Comparison of ENCODE assay signal across 8 cellular contexts in the genomic region with DNA sequence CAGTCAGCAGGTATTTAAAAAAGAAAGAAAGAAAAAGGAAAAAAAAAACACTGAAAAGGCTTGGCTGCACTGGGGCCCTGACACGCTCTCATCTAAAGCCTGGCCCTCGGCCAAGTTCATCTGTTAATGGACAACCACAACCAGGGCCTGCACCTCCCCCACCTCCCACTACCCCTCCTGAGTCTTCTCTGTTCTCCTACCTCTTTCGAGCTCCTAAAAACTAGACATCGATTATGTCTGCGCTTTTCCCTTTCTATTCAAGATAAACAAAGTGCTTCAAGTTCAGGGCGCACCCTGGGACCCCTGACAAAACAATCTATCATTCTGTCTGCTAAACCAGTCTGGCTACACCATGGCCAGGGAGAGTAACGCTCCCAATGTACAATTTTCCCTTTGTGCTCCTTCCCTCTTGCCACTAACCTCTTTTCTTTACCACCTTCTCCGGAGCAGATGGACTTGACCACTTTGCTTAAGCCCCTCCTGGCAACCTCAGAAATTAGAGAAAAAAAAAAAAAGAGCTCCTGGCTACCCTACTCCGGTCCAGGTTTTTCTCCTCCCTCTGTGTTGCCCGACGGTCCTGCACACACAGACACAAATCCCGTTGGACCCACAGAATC. TPM values are rescaled to one million over a fixed set of nuclear protein-coding genes. Genes with fewer than 3 reads are reported as not detected.
DNase-seq lines count a peak whose midpoint lies in the region; ATAC-seq, FAIRE-seq and TF ChIP-seq lines count a peak whose summit lies in the region.

No MANE protein-coding gene starts in this region.

- TF ChIP-seq CTCF in mammary epithelial cell (conservative IDR thresholded peaks at IDR 0.05 in 1 of 2, IDR thresholded peaks at IDR 0.05 in 1 of 2; ENCODE audit: extremely low read depth in 1 of 2, insufficient read depth in 1 of 2, low read depth in 1 of 2, low read length in 2 of 2): no peak
- TF ChIP-seq CTCF in A673 (conservative IDR thresholded peaks at IDR 0.05; ENCODE audit: low read depth, low read length): no peak

- H3K9me3 ChIP-seq in mammary epithelial cell (replicated peaks; ENCODE audit: insufficient read depth, low read length) (no peaks in the 10 kb centered on the region), A673 (ENCODE audit: low read depth, low read length, poor library complexity, severe bottlenecking) (no peaks in the 10 kb centered on the region)

- H3K27me3 ChIP-seq in mammary epithelial cell (ENCODE audit: insufficient read depth, low read length) (no peaks in the 10 kb centered on the region), rectal smooth muscle tissue (ENCODE audit: control insufficient read depth, insufficient read depth, low read length) (no peaks in the 10 kb centered on the region), A673 (replicated peaks; ENCODE audit: insufficient read depth, low read depth, low read length, poor library complexity) (peaks cover 94% of the 10 kb centered on the region)

- peak overlapping the region; percentile 73 for H2AFZ ChIP-seq in mammary epithelial cell (ENCODE audit: low read depth, low read length)

- dilution Hi-C loops in mammary epithelial cell (cut with HindIII; ENCODE audit: low sequenced_read_pairs): no loop called here

- FAIRE-seq in frontal cortex (lab: Jason Lieb, UNC): no peak

- BruUV-seq in mammary epithelial cell (replicated peaks; lab: Mats Ljungman, UMichigan): no TSS peak
- BruUV-seq in A673 (replicated peaks; lab: Mats Ljungman, UMichigan): no TSS peak

- H3K79me2 ChIP-seq in mammary epithelial cell (ENCODE audit: insufficient read depth, low read length): no peaks in the 10 kb centered on the region

- H3K36me3 ChIP-seq in mammary epithelial cell (ENCODE audit: insufficient read depth, low read length) (no peaks in the 10 kb centered on the region), rectal smooth muscle tissue (ENCODE audit: control insufficient read depth, insufficient read depth, low read length) (no peaks in the 10 kb centered on the region), A673 (ENCODE audit: insufficient read depth, low read length, poor library complexity, severe bottlenecking) (no peaks in the 10 kb centered on the region)

- POLR2A ChIA-PET in A673 (lab: Charles Lee; ENCODE audit: low non-redundant PET): no interaction called here

- 10% methylated on average over 12 of the region's 12 CpGs for WGBS in mammary epithelial cell (ENCODE audit: low coverage, missing lambda C conversion rate)

- no peaks in the 10 kb centered on the region for H4K20me1 ChIP-seq in mammary epithelial cell (ENCODE audit: insufficient read depth, low read length)

- ATAC-seq in GM18868 (IDR thresholded peaks at IDR 0.05; ENCODE audit: unreplicated experiment) (peak; percentile 48), HG03045 (IDR thresholded peaks at IDR 0.05; ENCODE audit: unreplicated experiment) (peak; percentile 50)

- no peak overlapping the region for H3K27ac ChIP-seq in mammary epithelial cell (ENCODE audit: insufficient read depth, low read depth, low read length)
- H3K27ac ChIP-seq in rectal smooth muscle tissue (ENCODE audit: low read depth, low read length): peak overlapping the region; percentile 51
- H3K27ac ChIP-seq in A673 (ENCODE audit: low read depth, low read length, poor library complexity, severe bottlenecking): no peak overlapping the region

- in situ Hi-C loops in mammary epithelial cell (cut with MboI; ENCODE audit: low sequenced_read_pairs in 2 of 2): loop anchor here in 1 of 2 donors (25.0 kb wide), 1 partner anchor 1218 kb away; no protein-coding TSS in a partner anchor

- CTCF ChIA-PET in mammary epithelial cell (lab: Charles Lee; ENCODE audit: low non-redundant PET): no interaction called here
- CTCF ChIA-PET in A673 (lab: Charles Lee): no interaction called here

- intact Hi-C loops in mammary epithelial cell (cut with micrococcal nuclease): no loop called here
- intact Hi-C loops in A673 (cut with micrococcal nuclease; ENCODE audit: unreplicated experiment): no loop called here

- peak overlapping the region in 2 of 3 experiments; percentile 4 to 15 for H3K4me3 ChIP-seq in mammary epithelial cell (replicated peaks in 1 of 3; ENCODE audit: insufficient read depth in 1 of 3, low read depth in 2 of 3, low read length in 3 of 3)
- H3K4me3 ChIP-seq in rectal smooth muscle tissue (ENCODE audit: low read length): peak overlapping the region; percentile 35
- no peak overlapping the region for H3K4me3 ChIP-seq in A673 (ENCODE audit: low read depth, low read length, poor library complexity, severe bottlenecking)

- H3K4me1 ChIP-seq in mammary epithelial cell (ENCODE audit: insufficient read depth, low read length) (peaks cover 14% of the 10 kb centered on the region), rectal smooth muscle tissue (ENCODE audit: control insufficient read depth, insufficient read depth, low read length) (peaks cover 48% of the 10 kb centered on the region), A673 (ENCODE audit: insufficient read depth, low read length, poor library complexity, severe bottlenecking) (peaks cover 5% of the 10 kb centered on the region)

- no peak overlapping the region for H3K9ac ChIP-seq in mammary epithelial cell (ENCODE audit: insufficient read depth, low read length)
- no peak overlapping the region for H3K9ac ChIP-seq in rectal smooth muscle tissue (ENCODE audit: low read length)

- H3K4me2 ChIP-seq in mammary epithelial cell (ENCODE audit: insufficient read depth, low read depth, low read length): peak overlapping the region; percentile 69

- DNase-seq in NCI-H2171 (lab: John Stamatoyannopoulos, UW) (peak; percentile 86), mammary epithelial cell (peak; percentile 43), frontal cortex (ENCODE audit: low spot score in 2 of 2) (no peak), A673 (ENCODE audit: low spot score) (no peak)
- no peak for DNase-seq in stimulated activated CD4-positive, alpha-beta T cell treated with anti-CD3 and anti-CD28 coated beads, Interleukin-2, amount 100 ng/mL, for 24 hours

RNA-seq across cellular contexts. Expression of gene BCL11A, which starts 22.7 kb away (rescaled TPM):
- total RNA-seq in mammary epithelial cell (10 to 100 TPM in 1 of 2 donors, 1 to 10 TPM in 1; 8.5 to 12.7 TPM), frontal cortex (68.1 TPM), A673 (2021) (1.3 and 2.8 TPM in 2 replicates)
- 2.7 TPM for polyA plus RNA-seq in mammary epithelial cell
- 10.6 TPM for polyA minus RNA-seq in mammary epithelial cell

Comparison
In these comparisons a context has a peak if more than half of its experiments do, and no peak if none do; other contexts are left out.
1. DNase-seq: peak in NCI-H2171 (single experiment) and mammary epithelial cell (single experiment); none in frontal cortex (0 of 2), stimulated activated CD4-positive, alpha-beta T cell treated with anti-CD3 and anti-CD28 coated beads, Interleukin-2, amount 100 ng/mL, for 24 hours (0 of 2) and A673 (single experiment).